In genomic region chr22:30694638-30695350, GRCh38 we compare ENCODE assay signal across 1 cellular context.
TF ChIP-seq lines count a peak whose summit lies in the region.

A gene with protein sequence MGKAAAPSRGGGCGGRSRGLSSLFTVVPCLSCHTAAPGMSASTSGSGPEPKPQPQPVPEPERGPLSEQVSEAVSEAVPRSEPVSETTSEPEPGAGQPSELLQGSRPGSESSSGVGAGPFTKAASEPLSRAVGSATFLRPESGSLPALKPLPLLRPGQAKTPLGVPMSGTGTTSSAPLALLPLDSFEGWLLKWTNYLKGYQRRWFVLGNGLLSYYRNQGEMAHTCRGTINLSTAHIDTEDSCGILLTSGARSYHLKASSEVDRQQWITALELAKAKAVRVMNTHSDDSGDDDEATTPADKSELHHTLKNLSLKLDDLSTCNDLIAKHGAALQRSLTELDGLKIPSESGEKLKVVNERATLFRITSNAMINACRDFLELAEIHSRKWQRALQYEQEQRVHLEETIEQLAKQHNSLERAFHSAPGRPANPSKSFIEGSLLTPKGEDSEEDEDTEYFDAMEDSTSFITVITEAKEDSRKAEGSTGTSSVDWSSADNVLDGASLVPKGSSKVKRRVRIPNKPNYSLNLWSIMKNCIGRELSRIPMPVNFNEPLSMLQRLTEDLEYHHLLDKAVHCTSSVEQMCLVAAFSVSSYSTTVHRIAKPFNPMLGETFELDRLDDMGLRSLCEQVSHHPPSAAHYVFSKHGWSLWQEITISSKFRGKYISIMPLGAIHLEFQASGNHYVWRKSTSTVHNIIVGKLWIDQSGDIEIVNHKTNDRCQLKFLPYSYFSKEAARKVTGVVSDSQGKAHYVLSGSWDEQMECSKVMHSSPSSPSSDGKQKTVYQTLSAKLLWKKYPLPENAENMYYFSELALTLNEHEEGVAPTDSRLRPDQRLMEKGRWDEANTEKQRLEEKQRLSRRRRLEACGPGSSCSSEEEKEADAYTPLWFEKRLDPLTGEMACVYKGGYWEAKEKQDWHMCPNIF (plus strand): TSS chr22:30694874. CDS start chr22:30694910, 36 bp downstream.

TF ChIP-seq in GM12878, 131 proteins besides CTCF, POLR2A, EP300 and RAD21 (continued from another document):
- TF ChIP-seq PRDM15 (CRISPR knock-in tag; IDR thresholded peaks at IDR 0.05): no peak
- TF ChIP-seq NFIC (IDR thresholded peaks at IDR 0.05; ENCODE audit: low read depth, low read length): no peak
- TF ChIP-seq IKZF2 (IDR thresholded peaks at IDR 0.05): no peak
- TF ChIP-seq NFXL1 (IDR thresholded peaks at IDR 0.05; ENCODE audit: borderline replicate concordance): no peak
- no peak for TF ChIP-seq CHD4 (IDR thresholded peaks at IDR 0.05)
- no peak for TF ChIP-seq MYB (IDR thresholded peaks at IDR 0.05; ENCODE audit: borderline replicate concordance, low read depth, low read length)
- TF ChIP-seq STAT3 (IDR thresholded peaks at IDR 0.05; ENCODE audit: low read depth, low read length): no peak
- TF ChIP-seq ZNF384 (IDR thresholded peaks at IDR 0.05; ENCODE audit: borderline replicate concordance, low read depth, low read length): no peak
- no peak for TF ChIP-seq IRF5 (IDR thresholded peaks at IDR 0.05; ENCODE audit: borderline replicate concordance)
- no peak for TF ChIP-seq SUZ12 (IDR thresholded peaks at IDR 0.05; ENCODE audit: unreplicated experiment)
- peak; percentile 74 for TF ChIP-seq NR2F1 (conservative IDR thresholded peaks at IDR 0.05)
- TF ChIP-seq BHLHE40 (IDR thresholded peaks at IDR 0.05; ENCODE audit: borderline replicate concordance in 1 of 2, low read depth in 2 of 2, low read length in 1 of 2): peak in 1 of 2 experiments; percentile 57; a peak in 2 of 4 replicates
- TF ChIP-seq TBL1XR1 (IDR thresholded peaks at IDR 0.05; ENCODE audit: low read depth, low read length): no peak
- TF ChIP-seq MTA3 (IDR thresholded peaks at IDR 0.05; ENCODE audit: borderline replicate concordance, low read length): no peak
- TF ChIP-seq, protein P1, sequence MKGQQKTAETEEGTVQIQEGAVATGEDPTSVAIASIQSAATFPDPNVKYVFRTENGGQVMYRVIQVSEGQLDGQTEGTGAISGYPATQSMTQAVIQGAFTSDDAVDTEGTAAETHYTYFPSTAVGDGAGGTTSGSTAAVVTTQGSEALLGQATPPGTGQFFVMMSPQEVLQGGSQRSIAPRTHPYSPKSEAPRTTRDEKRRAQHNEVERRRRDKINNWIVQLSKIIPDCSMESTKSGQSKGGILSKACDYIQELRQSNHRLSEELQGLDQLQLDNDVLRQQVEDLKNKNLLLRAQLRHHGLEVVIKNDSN (IDR thresholded peaks at IDR 0.05; ENCODE audit: borderline replicate concordance, extremely low read length, insufficient read depth, low read depth, low read length): no peak
- TF ChIP-seq SMC3 (IDR thresholded peaks at IDR 0.05; ENCODE audit: borderline replicate concordance, low read length): peak; percentile 4; the same call in 1 of the 2 replicates
- 0 out of 4 replicates have a peak, but pooled peaks of 1 of the 2 experiments have one; percentile 12 for TF ChIP-seq SRF (IDR thresholded peaks at IDR 0.05; ENCODE audit: low read depth in 2 of 2, low read length in 2 of 2)
- TF ChIP-seq BCL11A (IDR thresholded peaks at IDR 0.05; ENCODE audit: low read depth, low read length): no peak
- TF ChIP-seq ELK1 (IDR thresholded peaks at IDR 0.05; ENCODE audit: low read depth, low read length): no peak
- TF ChIP-seq, protein P2, sequence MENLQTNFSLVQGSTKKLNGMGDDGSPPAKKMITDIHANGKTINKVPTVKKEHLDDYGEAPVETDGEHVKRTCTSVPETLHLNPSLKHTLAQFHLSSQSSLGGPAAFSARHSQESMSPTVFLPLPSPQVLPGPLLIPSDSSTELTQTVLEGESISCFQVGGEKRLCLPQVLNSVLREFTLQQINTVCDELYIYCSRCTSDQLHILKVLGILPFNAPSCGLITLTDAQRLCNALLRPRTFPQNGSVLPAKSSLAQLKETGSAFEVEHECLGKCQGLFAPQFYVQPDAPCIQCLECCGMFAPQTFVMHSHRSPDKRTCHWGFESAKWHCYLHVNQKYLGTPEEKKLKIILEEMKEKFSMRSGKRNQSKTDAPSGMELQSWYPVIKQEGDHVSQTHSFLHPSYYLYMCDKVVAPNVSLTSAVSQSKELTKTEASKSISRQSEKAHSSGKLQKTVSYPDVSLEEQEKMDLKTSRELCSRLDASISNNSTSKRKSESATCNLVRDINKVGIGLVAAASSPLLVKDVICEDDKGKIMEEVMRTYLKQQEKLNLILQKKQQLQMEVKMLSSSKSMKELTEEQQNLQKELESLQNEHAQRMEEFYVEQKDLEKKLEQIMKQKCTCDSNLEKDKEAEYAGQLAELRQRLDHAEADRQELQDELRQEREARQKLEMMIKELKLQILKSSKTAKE (IDR thresholded peaks at IDR 0.05; ENCODE audit: low read depth, poor library complexity, severe bottlenecking): no peak
- no peak for TF ChIP-seq SPI1 (IDR thresholded peaks at IDR 0.05; ENCODE audit: borderline replicate concordance, insufficient read depth, low read depth, low read length)
- TF ChIP-seq EGR1 (IDR thresholded peaks at IDR 0.05; ENCODE audit: borderline replicate concordance in 1 of 2, low read depth in 2 of 2, low read length in 2 of 2): no peak
- TF ChIP-seq, protein P3, sequence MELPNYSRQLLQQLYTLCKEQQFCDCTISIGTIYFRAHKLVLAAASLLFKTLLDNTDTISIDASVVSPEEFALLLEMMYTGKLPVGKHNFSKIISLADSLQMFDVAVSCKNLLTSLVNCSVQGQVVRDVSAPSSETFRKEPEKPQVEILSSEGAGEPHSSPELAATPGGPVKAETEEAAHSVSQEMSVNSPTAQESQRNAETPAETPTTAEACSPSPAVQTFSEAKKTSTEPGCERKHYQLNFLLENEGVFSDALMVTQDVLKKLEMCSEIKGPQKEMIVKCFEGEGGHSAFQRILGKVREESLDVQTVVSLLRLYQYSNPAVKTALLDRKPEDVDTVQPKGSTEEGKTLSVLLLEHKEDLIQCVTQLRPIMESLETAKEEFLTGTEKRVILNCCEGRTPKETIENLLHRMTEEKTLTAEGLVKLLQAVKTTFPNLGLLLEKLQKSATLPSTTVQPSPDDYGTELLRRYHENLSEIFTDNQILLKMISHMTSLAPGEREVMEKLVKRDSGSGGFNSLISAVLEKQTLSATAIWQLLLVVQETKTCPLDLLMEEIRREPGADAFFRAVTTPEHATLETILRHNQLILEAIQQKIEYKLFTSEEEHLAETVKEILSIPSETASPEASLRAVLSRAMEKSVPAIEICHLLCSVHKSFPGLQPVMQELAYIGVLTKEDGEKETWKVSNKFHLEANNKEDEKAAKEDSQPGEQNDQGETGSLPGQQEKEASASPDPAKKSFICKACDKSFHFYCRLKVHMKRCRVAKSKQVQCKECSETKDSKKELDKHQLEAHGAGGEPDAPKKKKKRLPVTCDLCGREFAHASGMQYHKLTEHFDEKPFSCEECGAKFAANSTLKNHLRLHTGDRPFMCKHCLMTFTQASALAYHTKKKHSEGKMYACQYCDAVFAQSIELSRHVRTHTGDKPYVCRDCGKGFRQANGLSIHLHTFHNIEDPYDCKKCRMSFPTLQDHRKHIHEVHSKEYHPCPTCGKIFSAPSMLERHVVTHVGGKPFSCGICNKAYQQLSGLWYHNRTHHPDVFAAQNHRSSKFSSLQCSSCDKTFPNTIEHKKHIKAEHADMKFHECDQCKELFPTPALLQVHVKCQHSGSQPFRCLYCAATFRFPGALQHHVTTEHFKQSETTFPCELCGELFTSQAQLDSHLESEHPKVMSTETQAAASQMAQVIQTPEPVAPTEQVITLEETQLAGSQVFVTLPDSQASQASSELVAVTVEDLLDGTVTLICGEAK (IDR thresholded peaks at IDR 0.05; ENCODE audit: borderline replicate concordance): no peak
- no peak for TF ChIP-seq CBX3 (IDR thresholded peaks at IDR 0.05; ENCODE audit: borderline replicate concordance, low read depth)
- no peak for TF ChIP-seq GABPA (IDR thresholded peaks at IDR 0.05; ENCODE audit: low read depth)
- TF ChIP-seq SREBF1 (IDR thresholded peaks at IDR 0.05; ENCODE audit: low read length): no peak
- TF ChIP-seq, protein P4, sequence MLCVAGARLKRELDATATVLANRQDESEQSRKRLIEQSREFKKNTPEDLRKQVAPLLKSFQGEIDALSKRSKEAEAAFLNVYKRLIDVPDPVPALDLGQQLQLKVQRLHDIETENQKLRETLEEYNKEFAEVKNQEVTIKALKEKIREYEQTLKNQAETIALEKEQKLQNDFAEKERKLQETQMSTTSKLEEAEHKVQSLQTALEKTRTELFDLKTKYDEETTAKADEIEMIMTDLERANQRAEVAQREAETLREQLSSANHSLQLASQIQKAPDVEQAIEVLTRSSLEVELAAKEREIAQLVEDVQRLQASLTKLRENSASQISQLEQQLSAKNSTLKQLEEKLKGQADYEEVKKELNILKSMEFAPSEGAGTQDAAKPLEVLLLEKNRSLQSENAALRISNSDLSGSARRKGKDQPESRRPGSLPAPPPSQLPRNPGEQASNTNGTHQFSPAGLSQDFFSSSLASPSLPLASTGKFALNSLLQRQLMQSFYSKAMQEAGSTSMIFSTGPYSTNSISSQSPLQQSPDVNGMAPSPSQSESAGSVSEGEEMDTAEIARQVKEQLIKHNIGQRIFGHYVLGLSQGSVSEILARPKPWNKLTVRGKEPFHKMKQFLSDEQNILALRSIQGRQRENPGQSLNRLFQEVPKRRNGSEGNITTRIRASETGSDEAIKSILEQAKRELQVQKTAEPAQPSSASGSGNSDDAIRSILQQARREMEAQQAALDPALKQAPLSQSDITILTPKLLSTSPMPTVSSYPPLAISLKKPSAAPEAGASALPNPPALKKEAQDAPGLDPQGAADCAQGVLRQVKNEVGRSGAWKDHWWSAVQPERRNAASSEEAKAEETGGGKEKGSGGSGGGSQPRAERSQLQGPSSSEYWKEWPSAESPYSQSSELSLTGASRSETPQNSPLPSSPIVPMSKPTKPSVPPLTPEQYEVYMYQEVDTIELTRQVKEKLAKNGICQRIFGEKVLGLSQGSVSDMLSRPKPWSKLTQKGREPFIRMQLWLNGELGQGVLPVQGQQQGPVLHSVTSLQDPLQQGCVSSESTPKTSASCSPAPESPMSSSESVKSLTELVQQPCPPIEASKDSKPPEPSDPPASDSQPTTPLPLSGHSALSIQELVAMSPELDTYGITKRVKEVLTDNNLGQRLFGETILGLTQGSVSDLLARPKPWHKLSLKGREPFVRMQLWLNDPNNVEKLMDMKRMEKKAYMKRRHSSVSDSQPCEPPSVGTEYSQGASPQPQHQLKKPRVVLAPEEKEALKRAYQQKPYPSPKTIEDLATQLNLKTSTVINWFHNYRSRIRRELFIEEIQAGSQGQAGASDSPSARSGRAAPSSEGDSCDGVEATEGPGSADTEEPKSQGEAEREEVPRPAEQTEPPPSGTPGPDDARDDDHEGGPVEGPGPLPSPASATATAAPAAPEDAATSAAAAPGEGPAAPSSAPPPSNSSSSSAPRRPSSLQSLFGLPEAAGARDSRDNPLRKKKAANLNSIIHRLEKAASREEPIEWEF (IDR thresholded peaks at IDR 0.05; ENCODE audit: insufficient replicate concordance, low read depth, low read length): no peak
- peak; percentile 48; the same call in 1 of the 2 replicates for TF ChIP-seq LARP7 (IDR thresholded peaks at IDR 0.05)
- TF ChIP-seq BACH1 (IDR thresholded peaks at IDR 0.05; ENCODE audit: borderline replicate concordance): peak; percentile 47; the same call in 1 of the 2 replicates
